ENCODE assay signal across 8 cellular contexts in genomic region chr16:55653106-55653505, GRCh38. TPM values are rescaled to one million over a fixed set of nuclear protein-coding genes. Genes with fewer than 3 reads are reported as not detected.
"Had no signal": no experiment of that assay in that cellular context is flagged by ENCODE, and none has a peak within 500 bp of the region (broad histone marks: within the 10 kb centered on the region; RNA-seq: fewer than 3 reads in every experiment).

No MANE protein-coding gene starts in this region.

- DNase-seq: GM23248, GOT3, H7, IMR-90, KG1 had no signal

- H3K4me3 ChIP-seq: GM23248, HAP-1, K562 had no signal

- ATAC-seq: HCT116, K562 had no signal

- H3K4me1 ChIP-seq: HAP-1 had no signal

- H3K27ac ChIP-seq: GM23248 had no signal

- H3K9me3 ChIP-seq: HAP-1 had no signal

- H3K36me3 ChIP-seq: HAP-1 had no signal

RNA-seq across cellular contexts. Expression of gene SLC6A2, which starts 2.7 kb away (rescaled TPM):
- polyA plus RNA-seq: GM23248, IMR-90, K562 had no signal
